In genomic region chr2:100643906-100644501, GRCh38 we compare ENCODE assay signal across 19 cellular contexts.
A peak's percentile ranks its signal among the peaks of the same experiment; 100 is the strongest.
DNase-seq lines count a peak whose midpoint lies in the region; ATAC-seq and TF ChIP-seq lines count a peak whose summit lies in the region.
"Had no signal": no experiment of that assay in that cellular context is flagged by ENCODE, and none has a peak within 500 bp of the region (broad histone marks: within the 10 kb centered on the region; RNA-seq: fewer than 3 reads in every experiment).

No MANE protein-coding gene starts in this region.

- peak overlapping the region; percentile 73 for H3K4me3 Mint-ChIP-seq in CD4-positive, alpha-beta T cell
- H3K4me3 Mint-ChIP-seq in activated CD4-positive, alpha-beta memory T cell treated with anti-CD3 and anti-CD28 coated beads for 36 hours = peak overlapping the region; percentile 35
- H3K4me3 Mint-ChIP-seq in effector memory CD8-positive, alpha-beta T cell = peak overlapping the region; percentile 64 to 67
- no peak overlapping the region for H3K4me3 Mint-ChIP-seq in stimulated activated naive B cell treated with anti-CD40 and anti-IgM and Interleukin-4, amounts not matched to agents 10 μg/mL and 1 μg/mL and 100 μg/mL, for 72 hours
- H3K4me3 Mint-ChIP-seq: B cell; stimulated activated memory B cell treated with anti-CD40 and anti-IgM and Interleukin-4, amounts not matched to agents 10 μg/mL and 1 μg/mL and 100 μg/mL, for 72 hours had no signal

- H3K9me3 ChIP-seq in CD4-positive, alpha-beta T cell (ENCODE audit: control insufficient read depth, low read length) = no peaks in the 10 kb centered on the region
- H3K9me3 ChIP-seq: lower lobe of right lung had no signal

- H3K27ac Mint-ChIP-seq in CD4-positive, alpha-beta T cell = peak overlapping the region; percentile 77
- peak overlapping the region; percentile 36 for H3K27ac Mint-ChIP-seq in activated CD4-positive, alpha-beta memory T cell treated with anti-CD3 and anti-CD28 coated beads for 36 hours
- peak overlapping the region; percentile 39 to 50 for H3K27ac Mint-ChIP-seq in effector memory CD8-positive, alpha-beta T cell
- H3K27ac Mint-ChIP-seq in stimulated activated naive B cell treated with anti-CD40 and anti-IgM and Interleukin-4, amounts not matched to agents 10 μg/mL and 1 μg/mL and 100 μg/mL, for 72 hours = no peak overlapping the region
- H3K27ac Mint-ChIP-seq: B cell; stimulated activated memory B cell treated with anti-CD40 and anti-IgM and Interleukin-4, amounts not matched to agents 10 μg/mL and 1 μg/mL and 100 μg/mL, for 72 hours had no signal

- H3K27ac ChIP-seq in CD4-positive, alpha-beta T cell (ENCODE audit: low read depth, low read length) = no peak overlapping the region
- H3K27ac ChIP-seq: coronary artery, gastroesophageal sphincter, lower lobe of right lung, SJSA1, upper lobe of left lung had no signal

- H3K4me1 Mint-ChIP-seq in CD4-positive, alpha-beta T cell (ENCODE audit: low read depth) = peaks cover 76% of the 10 kb centered on the region
- peaks cover 49% of the 10 kb centered on the region for H3K4me1 Mint-ChIP-seq in activated CD4-positive, alpha-beta memory T cell treated with anti-CD3 and anti-CD28 coated beads for 36 hours (ENCODE audit: low read depth)
- H3K4me1 Mint-ChIP-seq in effector memory CD8-positive, alpha-beta T cell (ENCODE audit: low read depth in 2 of 2) = peaks cover 24 to 38% of the 10 kb centered on the region in 2 donors
- no peaks in the 10 kb centered on the region for H3K4me1 Mint-ChIP-seq in stimulated activated naive B cell treated with anti-CD40 and anti-IgM and Interleukin-4, amounts not matched to agents 10 μg/mL and 1 μg/mL and 100 μg/mL, for 72 hours
- H3K4me1 Mint-ChIP-seq: B cell; stimulated activated memory B cell treated with anti-CD40 and anti-IgM and Interleukin-4, amounts not matched to agents 10 μg/mL and 1 μg/mL and 100 μg/mL, for 72 hours had no signal

- peak; percentile 93 for ATAC-seq in CD4-positive, alpha-beta T cell (ENCODE audit: poor library complexity)
- ATAC-seq in effector memory CD8-positive, alpha-beta T cell (replicated peaks) = peak; percentile 85
- ATAC-seq in stimulated activated naive B cell treated with anti-CD40 and anti-IgM and Interleukin-4, amounts not matched to agents 10 μg/mL and 1 μg/mL and 100 μg/mL, for 72 hours (replicated peaks) = no peak
- ATAC-seq: gastroesophageal sphincter; lower lobe of right lung; stimulated activated memory B cell treated with anti-CD40 and anti-IgM and Interleukin-4, amounts not matched to agents 10 μg/mL and 1 μg/mL and 100 μg/mL, for 72 hours had no signal

- POLR2A ChIA-PET in CD4-positive, alpha-beta T cell (lab: Charles Lee) = interaction anchor here (0.6 to 4.4 kb wide), 13 partner anchors 9 to 663 kb away, joined by 3 to 29 read pairs (median 5); partner anchors contain the start of gene RPL31
- POLR2A ChIA-PET in activated CD4-positive, alpha-beta memory T cell treated with anti-CD3 and anti-CD28 coated beads for 36 hours (lab: Charles Lee) = interaction anchor here (0.6 to 1.5 kb wide), 2 partner anchors 17 to 376 kb away, joined by 3 read pairs; no protein-coding TSS in a partner anchor

- H3K9me3 Mint-ChIP-seq in CD4-positive, alpha-beta T cell = peaks cover 3% of the 10 kb centered on the region
- H3K9me3 Mint-ChIP-seq in activated CD4-positive, alpha-beta memory T cell treated with anti-CD3 and anti-CD28 coated beads for 36 hours = peaks cover 3% of the 10 kb centered on the region
- peaks cover 0 to 3% of the 10 kb centered on the region in 2 donors for H3K9me3 Mint-ChIP-seq in effector memory CD8-positive, alpha-beta T cell
- H3K9me3 Mint-ChIP-seq in stimulated activated naive B cell treated with anti-CD40 and anti-IgM and Interleukin-4, amounts not matched to agents 10 μg/mL and 1 μg/mL and 100 μg/mL, for 72 hours = peaks cover 5 to 10% of the 10 kb centered on the region in 2 donors

- CTCF ChIA-PET in CD4-positive, alpha-beta T cell (lab: Charles Lee) = interaction anchor here (2.8 to 4.5 kb wide), 2 partner anchors 34 to 63 kb away, joined by 12 to 19 read pairs; no protein-coding TSS in a partner anchor
- CTCF ChIA-PET in activated CD4-positive, alpha-beta memory T cell treated with anti-CD3 and anti-CD28 coated beads for 36 hours (lab: Charles Lee) = interaction anchor here (1.1 kb wide), 1 partner anchor 33 kb away, joined by 4 read pairs; no protein-coding TSS in a partner anchor

- DNase-seq in CD4-positive, alpha-beta T cell = peak in 9 of 10 experiments; percentile 14 to 68 (median 31)
- DNase-seq in KBM-7 (peak; percentile 7), dedifferentiated amniotic fluid mesenchymal stem cell (ENCODE audit: extremely low spot score) (no peak), NCI-H345 treated with DMSO at 0.1 percent for 48 hours (lab: John Stamatoyannopoulos, UW; ENCODE audit: unreplicated experiment) (no peak), A172 (ENCODE audit: low spot score) (no peak)
- peak; percentile 23 for DNase-seq in activated CD4-positive, alpha-beta memory T cell treated with anti-CD3 and anti-CD28 coated beads for 36 hours
- peak; percentile 17 to 19 (median 19) for DNase-seq in effector memory CD8-positive, alpha-beta T cell
- DNase-seq in stimulated activated naive B cell treated with anti-CD40 and anti-IgM and Interleukin-4, amounts not matched to agents 10 μg/mL and 1 μg/mL and 100 μg/mL, for 72 hours = no peak
- DNase-seq: DMS53, erythroblast, HCEC 1CT, lower lobe of right lung, NCI-H1694, upper lobe of left lung had no signal

- H3K27me3 Mint-ChIP-seq in CD4-positive, alpha-beta T cell = no peaks in the 10 kb centered on the region
- no peaks in the 10 kb centered on the region for H3K27me3 Mint-ChIP-seq in activated CD4-positive, alpha-beta memory T cell treated with anti-CD3 and anti-CD28 coated beads for 36 hours
- peaks cover 0 to 11% of the 10 kb centered on the region in 2 donors for H3K27me3 Mint-ChIP-seq in effector memory CD8-positive, alpha-beta T cell
- H3K27me3 Mint-ChIP-seq in stimulated activated naive B cell treated with anti-CD40 and anti-IgM and Interleukin-4, amounts not matched to agents 10 μg/mL and 1 μg/mL and 100 μg/mL, for 72 hours = peaks cover 49 to 51% of the 10 kb centered on the region in 2 donors

- intact Hi-C loops in CD4-positive, alpha-beta T cell (cut with DNase I, micrococcal nuclease) = loop anchor here (1.0 to 10.0 kb wide), 4 partner anchors 9 to 171 kb away; no protein-coding TSS in a partner anchor
- intact Hi-C loops in activated CD4-positive, alpha-beta memory T cell treated with anti-CD3 and anti-CD28 coated beads for 36 hours (cut with micrococcal nuclease) = no loop called here

- in situ Hi-C loops in KBM-7 (cut with MboI; ENCODE audit: low pct_unique_long_range_greater_than_20kb, low sequenced_read_pairs) = no loop called here

- TF ChIP-seq CTCF in CD4-positive, alpha-beta T cell (IDR thresholded peaks at IDR 0.05) = no peak

- H3K36me3 Mint-ChIP-seq in CD4-positive, alpha-beta T cell (ENCODE audit: low read depth) = no peaks in the 10 kb centered on the region
- no peaks in the 10 kb centered on the region for H3K36me3 Mint-ChIP-seq in activated CD4-positive, alpha-beta memory T cell treated with anti-CD3 and anti-CD28 coated beads for 36 hours
- H3K36me3 Mint-ChIP-seq in effector memory CD8-positive, alpha-beta T cell (ENCODE audit: insufficient read depth) = peaks cover 2% of the 10 kb centered on the region
- H3K36me3 Mint-ChIP-seq in stimulated activated naive B cell treated with anti-CD40 and anti-IgM and Interleukin-4, amounts not matched to agents 10 μg/mL and 1 μg/mL and 100 μg/mL, for 72 hours = peaks cover 0 to 3% of the 10 kb centered on the region in 2 donors
- H3K36me3 Mint-ChIP-seq: stimulated activated memory B cell treated with anti-CD40 and anti-IgM and Interleukin-4, amounts not matched to agents 10 μg/mL and 1 μg/mL and 100 μg/mL, for 72 hours had no signal

- H3K27me3 ChIP-seq in CD4-positive, alpha-beta T cell (ENCODE audit: control insufficient read depth, insufficient read depth, low read length) = no peaks in the 10 kb centered on the region
- H3K27me3 ChIP-seq: gastroesophageal sphincter, SJSA1, upper lobe of left lung had no signal

Comparison
In these comparisons a context has a peak if more than half of its experiments do, and no peak if none do; other contexts are left out.
1. ATAC-seq: peak in CD4-positive, alpha-beta T cell (single experiment) and effector memory CD8-positive, alpha-beta T cell (single experiment); none in stimulated activated naive B cell treated with anti-CD40 and anti-IgM and Interleukin-4, amounts not matched to agents 10 μg/mL and 1 μg/mL and 100 μg/mL, for 72 hours (0 of 2).
2. DNase-seq: peak in CD4-positive, alpha-beta T cell (9 of 10), KBM-7 (single experiment), activated CD4-positive, alpha-beta memory T cell treated with anti-CD3 and anti-CD28 coated beads for 36 hours (single experiment) and effector memory CD8-positive, alpha-beta T cell (3 of 3); none in dedifferentiated amniotic fluid mesenchymal stem cell (single experiment), NCI-H345 treated with DMSO at 0.1 percent for 48 hours (single experiment), A172 (single experiment) and stimulated activated naive B cell treated with anti-CD40 and anti-IgM and Interleukin-4, amounts not matched to agents 10 μg/mL and 1 μg/mL and 100 μg/mL, for 72 hours (single experiment).
3. H3K4me3 Mint-ChIP-seq: peak in CD4-positive, alpha-beta T cell (single experiment), activated CD4-positive, alpha-beta memory T cell treated with anti-CD3 and anti-CD28 coated beads for 36 hours (single experiment) and effector memory CD8-positive, alpha-beta T cell (2 of 2); none in stimulated activated naive B cell treated with anti-CD40 and anti-IgM and Interleukin-4, amounts not matched to agents 10 μg/mL and 1 μg/mL and 100 μg/mL, for 72 hours (0 of 2).